ENCODE assay signal across 13 cellular contexts in genomic region chr2:46073540-46074018, GRCh38.
DNase-seq lines count a peak whose midpoint lies in the region; ATAC-seq and TF ChIP-seq lines count a peak whose summit lies in the region.
"Had no signal": no experiment of that assay in that cellular context is flagged by ENCODE, and none has a peak within 500 bp of the region (broad histone marks: within the 10 kb centered on the region; RNA-seq: fewer than 3 reads in every experiment).

No MANE protein-coding gene starts in this region.

- H3K27me3 Mint-ChIP-seq in T-helper 2 cell treated with Interferon-gamma antibody and Interleukin-4, amounts not matched to agents 5 μg/mL and 100 μg/mL, for 36 hours (ENCODE audit: low read depth) = no peaks in the 10 kb centered on the region

- WGBS in hepatocyte (ENCODE audit: low lambda C conversion rate, missing lambda C conversion rate) = 23% methylated on average over 9 of the region's 9 CpGs
- WGBS in transverse colon (ENCODE audit: low coverage in 1 of 2), 2 donors = 47 to 74% methylated on average over 6 to 9 of the region's 9 CpGs

- DNase-seq in T-helper 2 cell treated with Interferon-gamma antibody and Interleukin-4, amounts not matched to agents 5 μg/mL and 100 μg/mL, for 36 hours (ENCODE audit: low spot score) = peak; percentile 12
- DNase-seq in T-helper 2 cell = no peak
- DNase-seq in amniotic stem cell (lab: John Stamatoyannopoulos, UW) = peak; percentile 88
- DNase-seq in hepatocyte (ENCODE audit: low spot score) = peak; percentile 41
- no peak for DNase-seq in transverse colon
- DNase-seq in nucleus accumbens (lab: John Stamatoyannopoulos, UW) = no peak
- no peak for DNase-seq in activated CD8-positive, alpha-beta memory T cell treated with anti-CD3 and anti-CD28 coated beads, Interleukin-2, amount 50 U/mL, for 4 hours
- DNase-seq: MM.1S, T-helper 9 cell had no signal

- peaks cover 12% of the 10 kb centered on the region for H3K4me1 Mint-ChIP-seq in T-helper 2 cell treated with Interferon-gamma antibody and Interleukin-4, amounts not matched to agents 5 μg/mL and 100 μg/mL, for 36 hours (ENCODE audit: low read depth)

- no peaks in the 10 kb centered on the region for H3K9me2 ChIP-seq in hepatocyte (replicated peaks; ENCODE audit: insufficient read depth)

- no peak overlapping the region for H3K4me3 Mint-ChIP-seq in T-helper 2 cell treated with Interferon-gamma antibody and Interleukin-4, amounts not matched to agents 5 μg/mL and 100 μg/mL, for 36 hours
- H3K4me3 Mint-ChIP-seq: dendritic cell treated with granulocyte-macrophage colony-stimulating factor and Interleukin-4, amounts not matched to agents 40 ng/mL and 50 ng/mL, for 4 days had no signal

- intact Hi-C loops in transverse colon (cut with DNase I; ENCODE audit: low total_unique reads) = loop anchor here (10.0 kb wide), 1 partner anchor 1029 kb away; no protein-coding TSS in a partner anchor

- H3K27me3 ChIP-seq in hepatocyte (no peaks in the 10 kb centered on the region), transverse colon (no peaks in the 10 kb centered on the region)
- H3K27me3 ChIP-seq: BLaER1 had no signal

- H3K79me2 ChIP-seq in hepatocyte = no peaks in the 10 kb centered on the region

- H3K4me2 ChIP-seq in hepatocyte = peak overlapping the region; percentile 42
- H3K4me2 ChIP-seq: BLaER1 had no signal

- H3K36me3 Mint-ChIP-seq in T-helper 2 cell treated with Interferon-gamma antibody and Interleukin-4, amounts not matched to agents 5 μg/mL and 100 μg/mL, for 36 hours (ENCODE audit: low read depth) = peaks cover 5% of the 10 kb centered on the region

- no peaks in the 10 kb centered on the region for H3K9me3 Mint-ChIP-seq in T-helper 2 cell treated with Interferon-gamma antibody and Interleukin-4, amounts not matched to agents 5 μg/mL and 100 μg/mL, for 36 hours
- H3K9me3 Mint-ChIP-seq: dendritic cell treated with granulocyte-macrophage colony-stimulating factor and Interleukin-4, amounts not matched to agents 40 ng/mL and 50 ng/mL, for 4 days had no signal

- H2AFZ ChIP-seq in hepatocyte = no peak overlapping the region

- H3K27ac ChIP-seq in hepatocyte (peak overlapping the region; percentile 63), transverse colon (peak overlapping the region; percentile 17 to 36 (median 26))
- H3K27ac ChIP-seq: BLaER1, prostate gland had no signal

- H3K36me3 ChIP-seq in hepatocyte (replicated peaks; ENCODE audit: insufficient read depth, low read depth) (no peaks in the 10 kb centered on the region), transverse colon (no peaks in the 10 kb centered on the region)
- H3K36me3 ChIP-seq: prostate gland had no signal

- no peak for TF ChIP-seq EP300 in transverse colon (IDR thresholded peaks at IDR 0.05; ENCODE audit: low read depth)

- TF ChIP-seq CTCF in hepatocyte (IDR thresholded peaks at IDR 0.05; ENCODE audit: poor library complexity) (no peak), transverse colon (IDR thresholded peaks at IDR 0.05) (no peak)

- H3K9me3 ChIP-seq in hepatocyte (ENCODE audit: low read depth) (no peaks in the 10 kb centered on the region), transverse colon (no peaks in the 10 kb centered on the region)
- H3K9me3 ChIP-seq: BLaER1, prostate gland had no signal

- no peak for ATAC-seq in HG03432 (IDR thresholded peaks at IDR 0.05; ENCODE audit: unreplicated experiment)

- no peak overlapping the region for H3K4me3 ChIP-seq in hepatocyte
- no peak overlapping the region for H3K4me3 ChIP-seq in transverse colon
- H3K4me3 ChIP-seq: BLaER1, prostate gland had no signal

- H3K27ac Mint-ChIP-seq in T-helper 2 cell treated with Interferon-gamma antibody and Interleukin-4, amounts not matched to agents 5 μg/mL and 100 μg/mL, for 36 hours = no peak overlapping the region
- H3K27ac Mint-ChIP-seq: dendritic cell treated with granulocyte-macrophage colony-stimulating factor and Interleukin-4, amounts not matched to agents 40 ng/mL and 50 ng/mL, for 4 days had no signal

- in situ Hi-C loops in transverse colon (cut with MboI; ENCODE audit: low pct_ligation_motif_present in 1 of 4, low pct_unique_long_range_greater_than_20kb in 1 of 4, low sequenced_read_pairs in 3 of 4) = loop anchor here in 2 of 4 donors (25.0 kb wide), 2 partner anchors 214 to 289 kb away; partner anchors contain the start of gene EPAS1 (in 1 of the 2)

- no peak for TF ChIP-seq POLR2A in transverse colon (IDR thresholded peaks at IDR 0.05)

- H4K20me1 ChIP-seq in hepatocyte (ENCODE audit: insufficient read depth, poor library complexity, severe bottlenecking) = no peaks in the 10 kb centered on the region
- H4K20me1 ChIP-seq: BLaER1 had no signal

- H3K4me1 ChIP-seq in hepatocyte (ENCODE audit: insufficient read depth) = peaks cover 5% of the 10 kb centered on the region
- H3K4me1 ChIP-seq in transverse colon = peaks cover 0 to 10% (median 0%) of the 10 kb centered on the region in 4 donors
- H3K4me1 ChIP-seq: prostate gland had no signal

Comparison
In these comparisons a context has a peak if more than half of its experiments do, and no peak if none do; other contexts are left out.
1. DNase-seq: peak in T-helper 2 cell treated with Interferon-gamma antibody and Interleukin-4, amounts not matched to agents 5 μg/mL and 100 μg/mL, for 36 hours (single experiment), amniotic stem cell (single experiment) and hepatocyte (single experiment); none in T-helper 2 cell (0 of 5), transverse colon (single experiment), nucleus accumbens (0 of 56) and activated CD8-positive, alpha-beta memory T cell treated with anti-CD3 and anti-CD28 coated beads, Interleukin-2, amount 50 U/mL, for 4 hours (single experiment).